Comparison of ENCODE assay signal across 22 cellular contexts in the genomic region with DNA sequence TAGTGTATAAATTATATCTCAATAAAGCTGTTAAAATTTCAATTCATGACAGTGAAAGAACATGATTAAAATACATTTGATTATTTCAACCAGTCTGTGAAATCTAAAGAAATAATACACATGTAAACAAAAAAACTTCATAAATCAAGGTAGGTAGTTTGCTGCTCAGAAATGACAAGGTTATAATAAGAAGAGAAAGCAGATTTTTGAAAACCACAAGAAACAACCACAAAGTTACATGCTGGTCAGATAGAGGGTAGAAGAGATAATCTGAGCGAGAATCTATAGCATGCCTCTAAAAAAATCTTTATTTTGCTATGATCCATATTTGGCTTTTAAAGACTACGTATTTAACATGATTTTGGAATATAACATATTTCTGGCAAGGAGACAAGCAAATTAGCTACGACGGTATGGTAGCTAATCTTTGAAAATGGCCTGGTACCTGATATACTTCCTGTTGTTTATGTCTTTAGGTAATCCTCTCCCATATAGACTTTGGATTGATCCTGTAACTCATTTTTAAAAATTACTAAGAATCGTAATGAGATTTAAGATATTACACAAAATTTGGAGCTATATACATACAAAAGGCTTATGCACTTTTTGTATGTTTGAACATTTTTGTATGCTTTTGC. TPM values are rescaled to one million over a fixed set of nuclear protein-coding genes. Genes with fewer than 3 reads are reported as not detected.
DNase-seq lines count a peak whose midpoint lies in the region; ATAC-seq and TF ChIP-seq lines count a peak whose summit lies in the region.
"Had no signal": no experiment of that assay in that cellular context is flagged by ENCODE, and none has a peak within 500 bp of the region (broad histone marks: within the 10 kb centered on the region; RNA-seq: fewer than 3 reads in every experiment).

No MANE protein-coding gene starts in this region.

- H3K4me1 Mint-ChIP-seq in activated naive CD8-positive, alpha-beta T cell (ENCODE audit: low read depth), result peaks cover 13% of the 10 kb centered on the region
- H3K4me1 Mint-ChIP-seq in activated naive CD8-positive, alpha-beta T cell treated with anti-CD3 and anti-CD28 coated beads, Interleukin-2, amount 50 U/mL, for 24 hours, result peaks cover 17% of the 10 kb centered on the region
- H3K4me1 Mint-ChIP-seq in activated CD4-positive, alpha-beta memory T cell treated with anti-CD3 and anti-CD28 coated beads, Interleukin-2, amount 10 ng/mL, durations not matched to agents 7 days and 5 days, result peaks cover 25% of the 10 kb centered on the region
- H3K4me1 Mint-ChIP-seq in stimulated activated effector memory CD8-positive, alpha-beta T cell treated with anti-CD3 and anti-CD28 coated beads, Interleukin-12 subunit alpha, Interleukin-12 subunit beta, amount 100 ng/mL, for 72 hours, result peaks cover 14% of the 10 kb centered on the region

- H3K9me3 Mint-ChIP-seq in activated naive CD8-positive, alpha-beta T cell (ENCODE audit: low read depth), result no peaks in the 10 kb centered on the region
- peaks cover 4% of the 10 kb centered on the region for H3K9me3 Mint-ChIP-seq in activated naive CD8-positive, alpha-beta T cell treated with anti-CD3 and anti-CD28 coated beads, Interleukin-2, amount 50 U/mL, for 24 hours
- H3K9me3 Mint-ChIP-seq in activated CD4-positive, alpha-beta memory T cell treated with anti-CD3 and anti-CD28 coated beads, Interleukin-2, amount 10 ng/mL, durations not matched to agents 7 days and 5 days, result peaks cover 7% of the 10 kb centered on the region
- no peaks in the 10 kb centered on the region for H3K9me3 Mint-ChIP-seq in stimulated activated effector memory CD8-positive, alpha-beta T cell treated with anti-CD3 and anti-CD28 coated beads, Interleukin-12 subunit alpha, Interleukin-12 subunit beta, amount 100 ng/mL, for 72 hours

- POLR2A ChIA-PET in HCT116 (lab: Charles Lee), result interaction anchor here (1.3 to 1.6 kb wide), 2 partner anchors 9 to 25 kb away, joined by 4 read pairs; no protein-coding TSS in a partner anchor
- POLR2A ChIA-PET in activated CD4-positive, alpha-beta memory T cell treated with anti-CD3 and anti-CD28 coated beads, Interleukin-2, amount 10 ng/mL, durations not matched to agents 7 days and 5 days (lab: Charles Lee), result interaction anchor here (0.7 to 2.3 kb wide), 9 partner anchors 8 to 1238 kb away, joined by 3 to 15 read pairs (median 4); no protein-coding TSS in a partner anchor

- no peak overlapping the region for H3K4me2 ChIP-seq in HCT116 (ENCODE audit: low read length)
- H3K4me2 ChIP-seq: hepatocyte had no signal

- no TSS peak for BruUV-seq in HCT116 (replicated peaks; lab: Mats Ljungman, UMichigan)

- peak; percentile 2 for TF ChIP-seq POLR2A in HCT116 (IDR thresholded peaks at IDR 0.05; ENCODE audit: borderline replicate concordance, extremely low read depth, insufficient read depth, insufficient read length)

- peaks cover 0 to 9% of the 10 kb centered on the region in 2 experiments; a peak in 2 of 4 replicates for H3K4me1 ChIP-seq in HCT116 (ENCODE audit: control insufficient read depth in 1 of 2, insufficient read depth in 2 of 2, low read length in 2 of 2)
- H3K4me1 ChIP-seq: foreskin keratinocyte, lower lobe of right lung had no signal

- H3K27me3 ChIP-seq in HCT116 (ENCODE audit: insufficient read depth, low read length), result no peaks in the 10 kb centered on the region
- H3K27me3 ChIP-seq: foreskin keratinocyte, hepatocyte, spleen had no signal

- peak overlapping the region; percentile 40 for H3K4me3 Mint-ChIP-seq in activated naive CD8-positive, alpha-beta T cell
- no peak overlapping the region for H3K4me3 Mint-ChIP-seq in activated naive CD8-positive, alpha-beta T cell treated with anti-CD3 and anti-CD28 coated beads, Interleukin-2, amount 50 U/mL, for 24 hours
- H3K4me3 Mint-ChIP-seq in activated CD4-positive, alpha-beta memory T cell treated with anti-CD3 and anti-CD28 coated beads, Interleukin-2, amount 10 ng/mL, durations not matched to agents 7 days and 5 days, result peak overlapping the region; percentile 30
- H3K4me3 Mint-ChIP-seq in stimulated activated effector memory CD8-positive, alpha-beta T cell treated with anti-CD3 and anti-CD28 coated beads, Interleukin-12 subunit alpha, Interleukin-12 subunit beta, amount 100 ng/mL, for 72 hours, result no peak overlapping the region

- H3K27ac Mint-ChIP-seq in activated naive CD8-positive, alpha-beta T cell, result no peak overlapping the region
- H3K27ac Mint-ChIP-seq in activated naive CD8-positive, alpha-beta T cell treated with anti-CD3 and anti-CD28 coated beads, Interleukin-2, amount 50 U/mL, for 24 hours, result no peak overlapping the region
- peak overlapping the region; percentile 54 for H3K27ac Mint-ChIP-seq in activated CD4-positive, alpha-beta memory T cell treated with anti-CD3 and anti-CD28 coated beads, Interleukin-2, amount 10 ng/mL, durations not matched to agents 7 days and 5 days
- no peak overlapping the region for H3K27ac Mint-ChIP-seq in stimulated activated effector memory CD8-positive, alpha-beta T cell treated with anti-CD3 and anti-CD28 coated beads, Interleukin-12 subunit alpha, Interleukin-12 subunit beta, amount 100 ng/mL, for 72 hours

- RAD21 ChIA-PET in HCT116 (lab: Charles Lee; ENCODE audit: low non-redundant PET in 1 of 2, low total read pairs in 2 of 2, uncharacterized antibody in 2 of 2, unreplicated experiment in 2 of 2), result no interaction called here

- no peak for TF ChIP-seq RAD21 in HCT116 (IDR thresholded peaks at IDR 0.05; ENCODE audit: low read depth)

- H3K79me2 ChIP-seq in HCT116 (ENCODE audit: insufficient read depth, low read length), result no peaks in the 10 kb centered on the region
- H3K79me2 ChIP-seq: hepatocyte had no signal

- H3K9me2 ChIP-seq in HCT116 (ENCODE audit: insufficient read depth), result no peaks in the 10 kb centered on the region; the same call in 1 of the 2 replicates

- H3K4me3 ChIP-seq in HCT116 (replicated peaks in 1 of 2; ENCODE audit: low read depth in 1 of 2, low read length in 2 of 2), result no peak overlapping the region
- H3K4me3 ChIP-seq: hepatocyte, lower lobe of right lung, spleen had no signal

- CTCF ChIA-PET in HCT116 (lab: Charles Lee), result no interaction called here
- CTCF ChIA-PET in activated CD4-positive, alpha-beta memory T cell treated with anti-CD3 and anti-CD28 coated beads, Interleukin-2, amount 10 ng/mL, durations not matched to agents 7 days and 5 days (lab: Charles Lee), result interaction anchor here (0.7 to 2.5 kb wide), 5 partner anchors 17 to 862 kb away, joined by 3 to 21 read pairs (median 5); no protein-coding TSS in a partner anchor

- DNase-seq in activated naive CD8-positive, alpha-beta T cell treated with anti-CD3 and anti-CD28 coated beads, Interleukin-2, amount 50 U/mL, for 24 hours, result no peak
- DNase-seq in HCT116 (ENCODE audit: low read depth, low spot score), result no peak
- DNase-seq in activated CD4-positive, alpha-beta memory T cell treated with anti-CD3 and anti-CD28 coated beads, Interleukin-2, amount 10 ng/mL, durations not matched to agents 7 days and 5 days, result no peak
- DNase-seq in stimulated activated effector memory CD8-positive, alpha-beta T cell treated with anti-CD3 and anti-CD28 coated beads, Interleukin-12 subunit alpha, Interleukin-12 subunit beta, amount 100 ng/mL, for 72 hours (ENCODE audit: low spot score in 2 of 2), result no peak
- no peak for DNase-seq in retina
- no peak for DNase-seq in sciatic nerve (ENCODE audit: low spot score)
- DNase-seq: amygdala, Calu3, EL, foreskin keratinocyte, HCEC 1CT, islet precursor cell, Kasumi-1, lower lobe of right lung, NCI-H526, nucleus accumbens, spleen, trophoblast cell had no signal

- ATAC-seq in activated naive CD8-positive, alpha-beta T cell treated with anti-CD3 and anti-CD28 coated beads, Interleukin-2, amount 50 U/mL, for 24 hours, result no peak
- no peak for ATAC-seq in HCT116
- peak; percentile 57 for ATAC-seq in stimulated activated effector memory CD8-positive, alpha-beta T cell treated with anti-CD3 and anti-CD28 coated beads, Interleukin-12 subunit alpha, Interleukin-12 subunit beta, amount 100 ng/mL, for 72 hours
- ATAC-seq in HG02759 (IDR thresholded peaks at IDR 0.05; ENCODE audit: unreplicated experiment), result no peak
- no peak for ATAC-seq in sciatic nerve
- ATAC-seq: foreskin keratinocyte, lower lobe of right lung, Right ventricle myocardium inferior had no signal

- no peak overlapping the region for H3K27ac ChIP-seq in HCT116 (ENCODE audit: low read depth, low read length)
- H3K27ac ChIP-seq: foreskin keratinocyte, hepatocyte, lower lobe of right lung, spleen had no signal

- intact Hi-C loops in HCT116 (cut with micrococcal nuclease) (no loop called here), sciatic nerve (cut with DNase I) (no loop called here)

- no peaks in the 10 kb centered on the region for H3K36me3 Mint-ChIP-seq in activated naive CD8-positive, alpha-beta T cell
- H3K36me3 Mint-ChIP-seq in activated naive CD8-positive, alpha-beta T cell treated with anti-CD3 and anti-CD28 coated beads, Interleukin-2, amount 50 U/mL, for 24 hours (ENCODE audit: low read depth), result no peaks in the 10 kb centered on the region
- peaks cover 8% of the 10 kb centered on the region for H3K36me3 Mint-ChIP-seq in activated CD4-positive, alpha-beta memory T cell treated with anti-CD3 and anti-CD28 coated beads, Interleukin-2, amount 10 ng/mL, durations not matched to agents 7 days and 5 days (ENCODE audit: low read depth)
- no peaks in the 10 kb centered on the region for H3K36me3 Mint-ChIP-seq in stimulated activated effector memory CD8-positive, alpha-beta T cell treated with anti-CD3 and anti-CD28 coated beads, Interleukin-12 subunit alpha, Interleukin-12 subunit beta, amount 100 ng/mL, for 72 hours

- no peak for TF ChIP-seq CTCF in HCT116 (IDR thresholded peaks at IDR 0.05 in 2 of 3, conservative IDR thresholded peaks at IDR 0.05 in 1 of 3; ENCODE audit: borderline replicate concordance in 1 of 3, insufficient read depth in 1 of 3, low read depth in 2 of 3, low read length in 2 of 3)

- no peaks in the 10 kb centered on the region for H3K36me3 ChIP-seq in HCT116 (ENCODE audit: control insufficient read depth in 1 of 2, insufficient read depth in 2 of 2, low read length in 2 of 2)
- H3K36me3 ChIP-seq: lower lobe of right lung, spleen had no signal

- H2AFZ ChIP-seq in HCT116 (ENCODE audit: low read depth, low read length, poor library complexity, severe bottlenecking), result peak overlapping the region; percentile 70
- H2AFZ ChIP-seq: hepatocyte had no signal

- no peaks in the 10 kb centered on the region for H3K9me3 ChIP-seq in HCT116 (ENCODE audit: control insufficient read depth in 1 of 2, insufficient read depth in 1 of 2, low read depth in 1 of 2, low read length in 2 of 2)
- H3K9me3 ChIP-seq: spleen had no signal

- H4K20me1 ChIP-seq in HCT116 (ENCODE audit: insufficient read depth), result no peaks in the 10 kb centered on the region

- H3K27me3 Mint-ChIP-seq in activated naive CD8-positive, alpha-beta T cell, result no peaks in the 10 kb centered on the region
- no peaks in the 10 kb centered on the region for H3K27me3 Mint-ChIP-seq in activated naive CD8-positive, alpha-beta T cell treated with anti-CD3 and anti-CD28 coated beads, Interleukin-2, amount 50 U/mL, for 24 hours
- peaks cover 7% of the 10 kb centered on the region for H3K27me3 Mint-ChIP-seq in activated CD4-positive, alpha-beta memory T cell treated with anti-CD3 and anti-CD28 coated beads, Interleukin-2, amount 10 ng/mL, durations not matched to agents 7 days and 5 days

- no peak overlapping the region for H3K9ac ChIP-seq in HCT116 (ENCODE audit: low read length)

RNA-seq across cellular contexts. Expression of gene VCL, which starts 23.5 kb away (rescaled TPM):
- total RNA-seq in HCT116 (2021; ENCODE audit: unreplicated experiment) (106 TPM), sciatic nerve (165 TPM)
- polyA plus RNA-seq in HCT116 (2012), result 42.1 and 51.9 TPM in 2 replicates
- total RNA-seq in activated CD4-positive, alpha-beta memory T cell treated with anti-CD3 and anti-CD28 coated beads, Interleukin-2, amount 10 ng/mL, durations not matched to agents 7 days and 5 days, result 10 to 100 TPM; 70.1 to 71.8 TPM

Comparison
In these comparisons a context has a peak if more than half of its experiments do, and no peak if none do; other contexts are left out.
1. H3K4me3 Mint-ChIP-seq: peak in activated naive CD8-positive, alpha-beta T cell (single experiment) and activated CD4-positive, alpha-beta memory T cell treated with anti-CD3 and anti-CD28 coated beads, Interleukin-2, amount 10 ng/mL, durations not matched to agents 7 days and 5 days (single experiment); none in activated naive CD8-positive, alpha-beta T cell treated with anti-CD3 and anti-CD28 coated beads, Interleukin-2, amount 50 U/mL, for 24 hours (single experiment) and stimulated activated effector memory CD8-positive, alpha-beta T cell treated with anti-CD3 and anti-CD28 coated beads, Interleukin-12 subunit alpha, Interleukin-12 subunit beta, amount 100 ng/mL, for 72 hours (single experiment).